In the genomic region with DNA sequence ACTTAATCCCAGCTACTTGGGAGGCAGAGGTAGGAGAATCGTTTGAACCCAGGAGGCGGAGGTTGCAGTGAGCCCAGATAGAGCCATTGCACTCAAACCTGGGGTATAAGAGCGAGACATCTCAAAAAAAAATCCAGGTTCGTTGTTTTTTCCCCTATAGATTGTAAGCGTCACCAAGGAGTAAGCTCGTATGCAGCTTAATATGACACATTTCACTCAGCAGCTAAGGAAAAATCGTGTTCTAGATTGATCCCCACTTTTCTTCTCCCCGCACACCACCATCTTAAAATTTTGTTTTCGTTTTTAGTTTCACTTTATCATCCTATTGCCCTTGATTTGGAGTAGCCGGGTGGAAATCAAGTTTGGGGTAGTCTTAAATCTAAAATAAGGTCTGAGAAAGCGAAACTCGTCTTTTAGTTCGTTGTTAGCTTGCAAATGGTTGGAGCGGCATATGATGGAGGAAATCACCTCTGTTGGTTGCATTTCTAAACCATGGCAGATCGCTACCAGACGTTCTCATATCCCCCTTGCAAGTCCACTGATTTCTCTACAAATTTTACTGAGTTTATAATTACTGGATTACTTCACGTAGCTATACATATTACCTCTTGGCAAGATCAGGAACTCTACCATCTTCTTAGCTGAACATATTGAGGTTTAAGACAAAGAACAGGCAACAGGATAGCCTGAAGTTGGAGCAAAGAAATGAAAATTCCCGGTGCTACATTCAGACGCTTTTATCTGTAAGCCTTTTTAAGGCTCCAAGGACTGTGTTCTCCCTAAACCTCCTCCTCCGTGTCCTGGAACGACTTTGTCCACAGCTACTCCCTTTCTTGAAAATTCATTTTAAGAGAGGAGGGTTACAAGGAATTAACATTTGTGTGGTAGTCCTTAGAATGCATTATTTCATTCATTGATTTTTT, we compare ENCODE assay signal across 8 cellular contexts.
A peak's percentile ranks its signal among the peaks of the same experiment; 100 is the strongest.
DNase-seq lines count a peak whose midpoint lies in the region; TF ChIP-seq lines count a peak whose summit lies in the region.

No MANE protein-coding gene starts in this region.

- TF ChIP-seq POLR2A in NB4 (IDR thresholded peaks at IDR 0.05; ENCODE audit: extremely low read depth, insufficient read length): no peak

- H3K79me2 ChIP-seq in DOHH2 (ENCODE audit: control insufficient read depth, low read length) (no peaks in the 10 kb centered on the region), neural progenitor cell (ENCODE audit: low read depth) (peaks cover 34% of the 10 kb centered on the region)

- no peak overlapping the region for H3K4me3 Mint-ChIP-seq in neural progenitor cell

- H3K9ac ChIP-seq in duodenal mucosa (ENCODE audit: low read depth in 1 of 2, low read length in 2 of 2): peak overlapping the region; percentile 83 to 87
- H3K9ac ChIP-seq in neural progenitor cell: peak overlapping the region; percentile 8

- no peaks in the 10 kb centered on the region for H3K36me3 Mint-ChIP-seq in neural progenitor cell

- H3F3A ChIP-seq in DOHH2 (ENCODE audit: control insufficient read depth, insufficient read depth) (peaks cover 40% of the 10 kb centered on the region), neural progenitor cell (ENCODE audit: low read depth) (peaks cover 64% of the 10 kb centered on the region)

- TF ChIP-seq CTCF in DOHH2 (IDR thresholded peaks at IDR 0.05; ENCODE audit: low read depth, low read length, poor library complexity, severe bottlenecking) (no peak), NB4 (IDR thresholded peaks at IDR 0.05; ENCODE audit: low read depth, low read length) (no peak), neural progenitor cell (IDR thresholded peaks at IDR 0.05) (no peak)

- peak overlapping the region; percentile 95 for H3K4me2 ChIP-seq in DOHH2 (ENCODE audit: low read length)
- peak overlapping the region; percentile 82 for H3K4me2 ChIP-seq in neural progenitor cell

- peak overlapping the region; percentile 93 for H3K27ac ChIP-seq in DOHH2 (ENCODE audit: low read depth, low read length)
- H3K27ac ChIP-seq in duodenal mucosa (ENCODE audit: low read depth, low read length): peak overlapping the region; percentile 93
- H3K27ac ChIP-seq in neural progenitor cell: peak overlapping the region; percentile 55

- H3K36me3 ChIP-seq in DOHH2 (ENCODE audit: control insufficient read depth, low read length): peaks cover 21% of the 10 kb centered on the region
- no peaks in the 10 kb centered on the region for H3K36me3 ChIP-seq in duodenal mucosa (ENCODE audit: control insufficient read depth in 1 of 2, insufficient read depth in 2 of 2, low read length in 2 of 2)
- H3K36me3 ChIP-seq in neural progenitor cell: no peaks in the 10 kb centered on the region

- DNase-seq in NB4 (ENCODE audit: low read depth) (peak; percentile 45), neural progenitor cell (ENCODE audit: low spot score) (no peak), SKM-1 treated with dmso at 0.1 percent for 144 hours (lab: John Stamatoyannopoulos, UW; ENCODE audit: unreplicated experiment) (no peak), COR-L47 (lab: John Stamatoyannopoulos, UW) (no peak), NCI-H187 treated with DMSO at 0.1 percent for 48 hours (lab: John Stamatoyannopoulos, UW) (no peak), NCI-H1436 (lab: John Stamatoyannopoulos, UW) (no peak)

- H3K4me1 Mint-ChIP-seq in neural progenitor cell: peaks cover 27% of the 10 kb centered on the region

- no peaks in the 10 kb centered on the region for H3K9me2 ChIP-seq in DOHH2 (replicated peaks; ENCODE audit: control insufficient read depth, low read length)

- H3K4me3 ChIP-seq in DOHH2 (ENCODE audit: low read length) (peak overlapping the region; percentile 80), NB4 (ENCODE audit: low read depth, low read length) (peak overlapping the region; percentile 61), duodenal mucosa (ENCODE audit: low read depth in 1 of 2, low read length in 2 of 2) (peak overlapping the region; percentile 74 to 75), neural progenitor cell (peak overlapping the region; percentile 70)

- no peak overlapping the region for H3K27ac Mint-ChIP-seq in neural progenitor cell

- H3K27me3 Mint-ChIP-seq in neural progenitor cell (ENCODE audit: insufficient read depth, low read depth): peaks cover 11% of the 10 kb centered on the region

- H4K20me1 ChIP-seq in DOHH2 (ENCODE audit: control insufficient read depth, insufficient read depth, low read depth, low read length) (no peaks in the 10 kb centered on the region), neural progenitor cell (ENCODE audit: low read depth) (peaks cover 16% of the 10 kb centered on the region)

- no peaks in the 10 kb centered on the region for H3K9me3 Mint-ChIP-seq in neural progenitor cell

- peaks cover 52% of the 10 kb centered on the region for H3K4me1 ChIP-seq in DOHH2 (ENCODE audit: control insufficient read depth, low read length)
- H3K4me1 ChIP-seq in duodenal mucosa (ENCODE audit: control insufficient read depth in 1 of 2, insufficient read depth in 2 of 2, low read length in 2 of 2): peaks cover 3 to 15% of the 10 kb centered on the region in 2 donors
- H3K4me1 ChIP-seq in neural progenitor cell: peaks cover 31% of the 10 kb centered on the region

- H3K9me3 ChIP-seq in DOHH2 (ENCODE audit: control insufficient read depth, insufficient read depth, low read length) (no peaks in the 10 kb centered on the region), duodenal mucosa (ENCODE audit: control insufficient read depth in 1 of 2, low read length in 2 of 2) (no peaks in the 10 kb centered on the region), neural progenitor cell (ENCODE audit: low read depth) (no peaks in the 10 kb centered on the region)

- no peak overlapping the region for H2AFZ ChIP-seq in neural progenitor cell (replicated peaks)

- H3K27me3 ChIP-seq in DOHH2 (ENCODE audit: control insufficient read depth, low read length): no peaks in the 10 kb centered on the region
- no peaks in the 10 kb centered on the region for H3K27me3 ChIP-seq in duodenal mucosa (ENCODE audit: control insufficient read depth in 1 of 2, insufficient read depth in 2 of 2, low read length in 2 of 2)
- H3K27me3 ChIP-seq in neural progenitor cell: no peaks in the 10 kb centered on the region
